ENCODE assay signal across 15 cellular contexts in the genomic region with DNA sequence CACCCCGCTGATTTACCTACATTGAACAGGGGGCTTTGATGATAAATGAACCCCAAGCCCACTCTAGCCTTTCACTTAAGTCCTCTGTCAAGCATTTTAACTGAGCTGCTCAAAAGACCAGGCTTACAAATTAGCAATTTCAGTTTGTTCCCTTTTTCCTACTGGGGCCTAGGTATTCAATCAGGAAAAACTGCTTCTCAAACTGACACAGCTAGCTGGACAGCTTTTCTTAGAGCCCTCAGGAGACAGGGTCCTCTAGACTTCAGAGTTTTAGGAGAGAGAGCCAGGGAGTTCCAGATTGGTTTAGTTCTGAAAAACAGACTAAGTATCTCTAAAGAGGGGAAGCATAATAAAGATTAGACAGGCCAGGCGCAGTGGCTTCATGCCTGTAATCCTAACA. TPM values are rescaled to one million over a fixed set of nuclear protein-coding genes. Genes with fewer than 3 reads are reported as not detected.
DNase-seq lines count a peak whose midpoint lies in the region; TF ChIP-seq lines count a peak whose summit lies in the region.
"Had no signal": no experiment of that assay in that cellular context is flagged by ENCODE, and none has a peak within 500 bp of the region (broad histone marks: within the 10 kb centered on the region; RNA-seq: fewer than 3 reads in every experiment).

No MANE protein-coding gene starts in this region.

- H3K27me3 Mint-ChIP-seq in CD8-positive, alpha-beta memory T cell = no peaks in the 10 kb centered on the region
- H3K27me3 Mint-ChIP-seq in activated naive CD8-positive, alpha-beta T cell treated with anti-CD3 and anti-CD28 coated beads for 36 hours = no peaks in the 10 kb centered on the region
- H3K27me3 Mint-ChIP-seq in neural crest cell (ENCODE audit: low read depth) = no peaks in the 10 kb centered on the region

- TF ChIP-seq CTCF in neural crest cell (conservative IDR thresholded peaks at IDR 0.05) = no peak

- DNase-seq in CD8-positive, alpha-beta memory T cell = no peak
- no peak for DNase-seq in activated naive CD8-positive, alpha-beta T cell treated with anti-CD3 and anti-CD28 coated beads for 36 hours
- DNase-seq in neural crest cell (ENCODE audit: low read depth, low spot score) = no peak
- DNase-seq in mesenteric fat pad (ENCODE audit: low spot score) = no peak
- no peak for DNase-seq in activated CD8-positive, alpha-beta memory T cell treated with anti-CD3 and anti-CD28 coated beads, Interleukin-2, amount 50 U/mL, for 48 hours
- no peak for DNase-seq in caudate nucleus (lab: John Stamatoyannopoulos, UW)
- DNase-seq: activated CD4-positive, CD25-positive, alpha-beta regulatory T cell; activated T-cell treated with anti-CD3 and anti-CD28 coated beads for 4 hours; NCI-H1436 treated with DMSO at 0.1 percent for 48 hours; NCI-H510A; T-helper 1 cell had no signal

- H3K27ac ChIP-seq in BLaER1 treated with 17β-estradiol and CSF1 and Interleukin-3, amounts not matched to agents 10 nM and 100 nM = peak overlapping the region in 7 of 11 experiments; percentile 9 to 30 (median 26); a peak in 9 of 22 replicates
- no peak overlapping the region for H3K27ac ChIP-seq in CD8-positive, alpha-beta memory T cell (ENCODE audit: low read depth, low read length)
- H3K27ac ChIP-seq in caudate nucleus (ENCODE audit: low read depth, low read length) = no peak overlapping the region
- H3K27ac ChIP-seq: vagina had no signal

- H3K4me3 Mint-ChIP-seq in CD8-positive, alpha-beta memory T cell = peak overlapping the region in 1 of 7 donors; percentile 53
- no peak overlapping the region for H3K4me3 Mint-ChIP-seq in activated naive CD8-positive, alpha-beta T cell treated with anti-CD3 and anti-CD28 coated beads for 36 hours
- H3K4me3 Mint-ChIP-seq in neural crest cell = peak overlapping the region; percentile 52
- H3K4me3 Mint-ChIP-seq: stimulated activated effector memory CD8-positive, alpha-beta T cell treated with anti-CD3 and anti-CD28 coated beads, Interleukin-12 subunit alpha, Interleukin-12 subunit beta, amount 100 ng/mL, for 72 hours had no signal

- H3K4me2 ChIP-seq in BLaER1 treated with 17β-estradiol and CSF1 and Interleukin-3, amounts not matched to agents 10 nM and 100 nM = peak overlapping the region in 9 of 11 experiments; percentile 2 to 57 (median 21); a peak in 13 of 22 replicates

- H3K4me1 Mint-ChIP-seq in CD8-positive, alpha-beta memory T cell = peaks cover 39 to 63% (median 61%) of the 10 kb centered on the region in 3 donors
- peaks cover 47% of the 10 kb centered on the region for H3K4me1 Mint-ChIP-seq in activated naive CD8-positive, alpha-beta T cell treated with anti-CD3 and anti-CD28 coated beads for 36 hours
- H3K4me1 Mint-ChIP-seq in neural crest cell = peaks cover 36% of the 10 kb centered on the region

- H3K36me3 ChIP-seq in BLaER1 treated with 17β-estradiol and CSF1 and Interleukin-3, amounts not matched to agents 10 nM and 100 nM = peaks cover 0 to 17% (median 0%) of the 10 kb centered on the region in 11 experiments; a peak in 6 of 22 replicates
- H3K36me3 ChIP-seq in CD8-positive, alpha-beta memory T cell (ENCODE audit: insufficient read depth, low read length) = no peaks in the 10 kb centered on the region
- H3K36me3 ChIP-seq: vagina had no signal

- no peak overlapping the region for H3K4me3 ChIP-seq in BLaER1 treated with 17β-estradiol and CSF1 and Interleukin-3, amounts not matched to agents 10 nM and 100 nM
- no peak overlapping the region for H3K4me3 ChIP-seq in CD8-positive, alpha-beta memory T cell (ENCODE audit: low read length)
- H3K4me3 ChIP-seq: mucosa of descending colon, vagina had no signal

- peaks cover 45 to 86% (median 61%) of the 10 kb centered on the region in 10 experiments for H3K4me1 ChIP-seq in BLaER1 treated with 17β-estradiol and CSF1 and Interleukin-3, amounts not matched to agents 10 nM and 100 nM
- peaks cover 45% of the 10 kb centered on the region for H3K4me1 ChIP-seq in CD8-positive, alpha-beta memory T cell (ENCODE audit: insufficient read depth, low read length)

- peak overlapping the region in 5 of 8 donors; percentile 29 to 66 (median 55) for H3K27ac Mint-ChIP-seq in CD8-positive, alpha-beta memory T cell
- H3K27ac Mint-ChIP-seq in activated naive CD8-positive, alpha-beta T cell treated with anti-CD3 and anti-CD28 coated beads for 36 hours = peak overlapping the region; percentile 45
- peak overlapping the region; percentile 38 for H3K27ac Mint-ChIP-seq in neural crest cell (ENCODE audit: unreplicated experiment)
- H3K27ac Mint-ChIP-seq: stimulated activated effector memory CD8-positive, alpha-beta T cell treated with anti-CD3 and anti-CD28 coated beads, Interleukin-12 subunit alpha, Interleukin-12 subunit beta, amount 100 ng/mL, for 72 hours had no signal

- H3K9me3 Mint-ChIP-seq in CD8-positive, alpha-beta memory T cell = no peaks in the 10 kb centered on the region
- no peaks in the 10 kb centered on the region for H3K9me3 Mint-ChIP-seq in activated naive CD8-positive, alpha-beta T cell treated with anti-CD3 and anti-CD28 coated beads for 36 hours
- H3K9me3 Mint-ChIP-seq in neural crest cell = no peaks in the 10 kb centered on the region
- H3K9me3 Mint-ChIP-seq: stimulated activated effector memory CD8-positive, alpha-beta T cell treated with anti-CD3 and anti-CD28 coated beads, Interleukin-12 subunit alpha, Interleukin-12 subunit beta, amount 100 ng/mL, for 72 hours had no signal

- H3K36me3 Mint-ChIP-seq in CD8-positive, alpha-beta memory T cell = peaks cover 0 to 21% (median 6%) of the 10 kb centered on the region in 3 donors
- H3K36me3 Mint-ChIP-seq in activated naive CD8-positive, alpha-beta T cell treated with anti-CD3 and anti-CD28 coated beads for 36 hours = peaks cover 35% of the 10 kb centered on the region
- H3K36me3 Mint-ChIP-seq in neural crest cell (ENCODE audit: low read depth) = peaks cover 4% of the 10 kb centered on the region

- peaks cover 14 to 66% (median 21%) of the 10 kb centered on the region in 11 experiments for H4K20me1 ChIP-seq in BLaER1 treated with 17β-estradiol and CSF1 and Interleukin-3, amounts not matched to agents 10 nM and 100 nM

- H3K9ac ChIP-seq in BLaER1 treated with 17β-estradiol and CSF1 and Interleukin-3, amounts not matched to agents 10 nM and 100 nM = peak overlapping the region in 6 of 11 experiments; percentile 3 to 47 (median 34); a peak in 6 of 22 replicates

- no peaks in the 10 kb centered on the region for H3K9me3 ChIP-seq in BLaER1 treated with 17β-estradiol and CSF1 and Interleukin-3, amounts not matched to agents 10 nM and 100 nM (replicated peaks in 1 of 11)
- no peaks in the 10 kb centered on the region for H3K9me3 ChIP-seq in CD8-positive, alpha-beta memory T cell (ENCODE audit: low read length)
- H3K9me3 ChIP-seq: mucosa of descending colon, vagina had no signal

- no peaks in the 10 kb centered on the region for H3K27me3 ChIP-seq in BLaER1 treated with 17β-estradiol and CSF1 and Interleukin-3, amounts not matched to agents 10 nM and 100 nM
- H3K27me3 ChIP-seq in CD8-positive, alpha-beta memory T cell (ENCODE audit: insufficient read depth, low read length, poor library complexity, severe bottlenecking) = no peaks in the 10 kb centered on the region
- H3K27me3 ChIP-seq: vagina had no signal

- POLR2A ChIA-PET in CD8-positive, alpha-beta memory T cell (lab: Charles Lee) = interaction anchor here (0.6 kb wide), 3 partner anchors 65 to 232 kb away, joined by 3 to 5 read pairs (median 3); no protein-coding TSS in a partner anchor

- CTCF ChIA-PET in CD8-positive, alpha-beta memory T cell (lab: Charles Lee) = interaction anchor here (1.0 to 13.2 kb wide), 4 partner anchors 22 to 69 kb away, joined by 3 to 315 read pairs (median 48); a partner anchor contains a TSS

RNA-seq across cellular contexts. Expression of a gene that starts 6.2 kb away (rescaled TPM):
- total RNA-seq in CD8-positive, alpha-beta memory T cell = 1 to 10 TPM; 7.7 to 9.3 TPM
- polyA plus RNA-seq in CD8-positive, alpha-beta memory T cell = 4.0 TPM
- total RNA-seq in activated naive CD8-positive, alpha-beta T cell treated with anti-CD3 and anti-CD28 coated beads for 36 hours = 1 to 10 TPM; 4.8 to 5.6 TPM
- 9.5 and 10.4 TPM in 2 replicates for total RNA-seq in neural crest cell
- 5.1 TPM for total RNA-seq in mesenteric fat pad

RNA-seq across cellular contexts. Expression of a gene that starts 7.2 kb away (rescaled TPM):
- total RNA-seq in CD8-positive, alpha-beta memory T cell = 10 to 100 TPM; 48.3 to 51.1 TPM
- polyA plus RNA-seq in CD8-positive, alpha-beta memory T cell = 5.6 TPM
- total RNA-seq in activated naive CD8-positive, alpha-beta T cell treated with anti-CD3 and anti-CD28 coated beads for 36 hours = 10 to 100 TPM; 36.0 to 36.5 TPM
- total RNA-seq in neural crest cell = 28.9 and 29.5 TPM in 2 replicates
- total RNA-seq in mesenteric fat pad = 42.1 TPM

RNA-seq across cellular contexts. Expression of a gene that starts 20.0 kb away (rescaled TPM):
- total RNA-seq in CD8-positive, alpha-beta memory T cell = 1 to 10 TPM; 8.8 to 9.7 TPM
- polyA plus RNA-seq in CD8-positive, alpha-beta memory T cell = 15.0 TPM
- 1 to 10 TPM; 8.6 to 8.9 TPM for total RNA-seq in activated naive CD8-positive, alpha-beta T cell treated with anti-CD3 and anti-CD28 coated beads for 36 hours
- total RNA-seq in neural crest cell (5.4 and 5.5 TPM in 2 replicates), mesenteric fat pad (10.9 TPM)

RNA-seq across cellular contexts. Expression of a gene that starts 23.2 kb away (rescaled TPM):
- 1 to 10 TPM; 5.5 to 7.2 TPM for total RNA-seq in CD8-positive, alpha-beta memory T cell
- polyA plus RNA-seq in CD8-positive, alpha-beta memory T cell = 1.1 TPM
- 1 to 10 TPM; 2.7 to 3.8 TPM for total RNA-seq in activated naive CD8-positive, alpha-beta T cell treated with anti-CD3 and anti-CD28 coated beads for 36 hours
- 34.2 and 36.5 TPM in 2 replicates for total RNA-seq in neural crest cell
- total RNA-seq in mesenteric fat pad = 64.2 TPM

Comparison
In these comparisons a context has a peak if more than half of its experiments do, and no peak if none do; other contexts are left out.
1. H3K27ac ChIP-seq: peak in BLaER1 treated with 17β-estradiol and CSF1 and Interleukin-3, amounts not matched to agents 10 nM and 100 nM (7 of 11); none in CD8-positive, alpha-beta memory T cell (single experiment) and caudate nucleus (single experiment).
2. Peak in every context shown above with its lines, with median percentiles within 50 percentile points of each other: H3K27ac Mint-ChIP-seq.